ENCODE assay signal across 9 cellular contexts in genomic region chr5:156920042-156920860, GRCh38. TPM values are rescaled to one million over a fixed set of nuclear protein-coding genes. Genes with fewer than 3 reads are reported as not detected.
DNase-seq lines count a peak whose midpoint lies in the region; ATAC-seq and TF ChIP-seq lines count a peak whose summit lies in the region.
"Had no signal": no experiment of that assay in that cellular context is flagged by ENCODE, and none has a peak within 500 bp of the region (broad histone marks: within the 10 kb centered on the region; RNA-seq: fewer than 3 reads in every experiment).

No MANE protein-coding gene starts in this region.

- H3K4me3 ChIP-seq in neuronal stem cell (ENCODE audit: low read length in 2 of 2) (no peak overlapping the region), tibial artery (no peak overlapping the region)

- no peak overlapping the region for H2BK12ac ChIP-seq in neuronal stem cell (ENCODE audit: low read length)

- no peak overlapping the region for H3K4me2 ChIP-seq in neuronal stem cell (ENCODE audit: insufficient read depth, low read length, poor library complexity, severe bottlenecking)

- H2BK15ac ChIP-seq in neuronal stem cell (ENCODE audit: low read length), result no peak overlapping the region

- H3K36me3 ChIP-seq in neuronal stem cell (replicated peaks in 1 of 2; ENCODE audit: control insufficient read depth in 2 of 2, insufficient read depth in 2 of 2, low read length in 2 of 2), result no peaks in the 10 kb centered on the region
- no peaks in the 10 kb centered on the region for H3K36me3 ChIP-seq in tibial artery

- H4K91ac ChIP-seq in neuronal stem cell (ENCODE audit: low read depth, low read length, poor library complexity), result no peak overlapping the region

- no peaks in the 10 kb centered on the region for H3K9me3 ChIP-seq in neuronal stem cell (replicated peaks in 1 of 2; ENCODE audit: control insufficient read depth in 2 of 2, insufficient read depth in 1 of 2, low read depth in 1 of 2, low read length in 2 of 2)
- H3K9me3 ChIP-seq in tibial artery, result no peaks in the 10 kb centered on the region

- intact Hi-C loops in tibial artery (cut with DNase I; ENCODE audit: low total_unique reads), result no loop called here

- H3K79me1 ChIP-seq in neuronal stem cell (ENCODE audit: low read depth, low read length), result no peaks in the 10 kb centered on the region

- H2BK120ac ChIP-seq in neuronal stem cell (ENCODE audit: low read depth, low read length), result no peak overlapping the region

- WGBS in neuronal stem cell (ENCODE audit: extremely low coverage in 2 of 2, insufficient read length in 2 of 2, insufficient replicate concordance in 1 of 2), 2 donors, result no CpG with 5 or more reads among the region's 7 CpGs

- no peak overlapping the region for H2BK5ac ChIP-seq in neuronal stem cell (ENCODE audit: low read length)

- H4K8ac ChIP-seq in neuronal stem cell (ENCODE audit: low read depth, low read length), result no peak overlapping the region

- DNase-seq in activated CD4-positive, alpha-beta T cell treated with anti-CD3 and anti-CD28 coated beads, Interleukin-2, amount 50 U/mL, for 48 hours, result peak; percentile 73 to 81
- DNase-seq in stimulated activated CD4-positive, alpha-beta T cell treated with anti-CD3 and anti-CD28 coated beads, Interleukin-12 subunit alpha, Interleukin-12 subunit beta, amount 100 ng/mL, for 48 hours (ENCODE audit: low read depth in 2 of 3, low spot score in 1 of 3), result peak; percentile 52 to 81 (median 69)
- DNase-seq in cerebellar cortex (ENCODE audit: low spot score) (no peak), neuronal stem cell (ENCODE audit: low spot score) (no peak), H4 (ENCODE audit: low spot score) (no peak), tibial artery (no peak)

- no peak for TF ChIP-seq CTCF in tibial artery (IDR thresholded peaks at IDR 0.05)

- no peak overlapping the region for H3K18ac ChIP-seq in neuronal stem cell (ENCODE audit: low read length)

- H3K4me1 ChIP-seq in neuronal stem cell (ENCODE audit: control insufficient read depth in 2 of 2, insufficient read depth in 1 of 2, low read depth in 1 of 2, low read length in 2 of 2) (peaks cover 0 to 3% of the 10 kb centered on the region in 2 donors), tibial artery (no peaks in the 10 kb centered on the region)

- no peaks in the 10 kb centered on the region for H3K27me3 ChIP-seq in neuronal stem cell (ENCODE audit: control insufficient read depth in 3 of 3, insufficient read depth in 3 of 3, low read depth in 1 of 3, low read length in 3 of 3)
- no peaks in the 10 kb centered on the region for H3K27me3 ChIP-seq in tibial artery

- no peak overlapping the region for H3K27ac ChIP-seq in neuronal stem cell (replicated peaks; ENCODE audit: low read length)
- H3K27ac ChIP-seq in tibial artery, result no peak overlapping the region

- H2AK5ac ChIP-seq in neuronal stem cell (ENCODE audit: low read depth, low read length), result no peak overlapping the region

- no peak overlapping the region for H3K14ac ChIP-seq in neuronal stem cell (ENCODE audit: low read length)

- no peak overlapping the region for H2AFZ ChIP-seq in neuronal stem cell (ENCODE audit: low read length)

- H3K23ac ChIP-seq in neuronal stem cell (ENCODE audit: low read depth, low read length, poor library complexity), result no peak overlapping the region

- no peak overlapping the region for H3K9ac ChIP-seq in neuronal stem cell (ENCODE audit: low read depth, low read length, poor library complexity)

- ATAC-seq in GM19025 (IDR thresholded peaks at IDR 0.05; ENCODE audit: low read depth, unreplicated experiment) (peak; percentile 64), HG02981 (IDR thresholded peaks at IDR 0.05; ENCODE audit: unreplicated experiment) (peak; percentile 56)

- no peak overlapping the region for H3K4ac ChIP-seq in neuronal stem cell (ENCODE audit: low read length)

RNA-seq across cellular contexts. Expression of gene TIMD4, which starts 42.8 kb away (rescaled TPM):
- not detected for polyA plus RNA-seq in neuronal stem cell (2013, experiment 1 of 2)
- polyA plus RNA-seq in neuronal stem cell (2013, experiment 2 of 2), result 0.06 TPM
- total RNA-seq in H4 (2014; rRNA removed; shearing (Covaris generic)), result not detected in 2 replicates
- total RNA-seq: LHCN-M2 had no signal

Comparison
In these comparisons a context has a peak if more than half of its experiments do, and no peak if none do; other contexts are left out.
1. DNase-seq: peak in activated CD4-positive, alpha-beta T cell treated with anti-CD3 and anti-CD28 coated beads, Interleukin-2, amount 50 U/mL, for 48 hours (2 of 2) and stimulated activated CD4-positive, alpha-beta T cell treated with anti-CD3 and anti-CD28 coated beads, Interleukin-12 subunit alpha, Interleukin-12 subunit beta, amount 100 ng/mL, for 48 hours (3 of 3); none in cerebellar cortex (single experiment), neuronal stem cell (single experiment), H4 (single experiment) and tibial artery (0 of 2).